In the genomic region with DNA sequence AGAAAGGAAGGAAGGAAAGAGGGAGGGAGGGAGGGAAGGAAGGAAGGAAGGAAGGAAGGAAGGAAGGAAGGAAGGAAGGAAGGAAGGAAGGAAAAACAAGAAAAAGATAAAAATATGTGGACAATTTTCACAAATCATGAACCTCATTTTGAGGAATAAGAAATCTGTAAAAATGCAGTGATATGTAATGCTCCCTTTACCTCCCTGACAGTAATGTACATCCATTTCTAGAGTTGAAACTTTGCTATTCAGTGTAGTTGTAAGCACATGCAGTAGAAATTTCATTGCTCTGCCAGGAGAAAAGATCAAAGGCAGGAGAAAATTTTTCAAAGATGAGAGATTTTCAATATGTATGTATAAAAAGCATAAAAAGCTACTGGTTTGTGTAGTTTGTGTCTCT, we compare ENCODE assay signal across 8 cellular contexts.
"Had no signal": no experiment of that assay in that cellular context is flagged by ENCODE, and none has a peak within 500 bp of the region (broad histone marks: within the 10 kb centered on the region; RNA-seq: fewer than 3 reads in every experiment).

No MANE protein-coding gene starts in this region.

- DNase-seq: GDM1, GF-D8 had no signal

- ATAC-seq: GM12878 had no signal

- FAIRE-seq: G401.6, GM12878, GM12891, GM12892, GM18507, GM19239 had no signal

- H3K4me3 ChIP-seq: GM12878 had no signal
